Comparison of ENCODE assay signal across 22 cellular contexts in genomic region chr19:56547535-56547934, GRCh38. TPM values are rescaled to one million over a fixed set of nuclear protein-coding genes. Genes with fewer than 3 reads are reported as not detected.
DNase-seq lines count a peak whose midpoint lies in the region; ATAC-seq and TF ChIP-seq lines count a peak whose summit lies in the region.
"Had no signal": no experiment of that assay in that cellular context is flagged by ENCODE, and none has a peak within 500 bp of the region (broad histone marks: within the 10 kb centered on the region; RNA-seq: fewer than 3 reads in every experiment).

No MANE protein-coding gene starts in this region.

- H3K36me3 ChIP-seq in A673 (ENCODE audit: insufficient read depth, low read length, poor library complexity, severe bottlenecking): peaks cover 47% of the 10 kb centered on the region
- H3K36me3 ChIP-seq in GM23338 (ENCODE audit: insufficient read depth): peaks cover 7% of the 10 kb centered on the region
- peaks cover 0 to 41% (median 0%) of the 10 kb centered on the region in 3 donors for H3K36me3 ChIP-seq in Peyer's patch

- no peak overlapping the region for H2AFZ ChIP-seq in GM23338

- no peak overlapping the region for H3K4me3 ChIP-seq in A673 (ENCODE audit: low read depth, low read length, poor library complexity, severe bottlenecking)
- no peak overlapping the region for H3K4me3 ChIP-seq in GM23338
- no peak overlapping the region for H3K4me3 ChIP-seq in Peyer's patch
- H3K4me3 ChIP-seq: SJCRH30 had no signal

- intact Hi-C loops in A673 (cut with micrococcal nuclease; ENCODE audit: unreplicated experiment) (no loop called here), left colon (cut with DNase I, micrococcal nuclease) (no loop called here)

- no peak overlapping the region for H3K27ac ChIP-seq in A673 (ENCODE audit: low read depth, low read length, poor library complexity, severe bottlenecking)
- H3K27ac ChIP-seq in GM23338 (ENCODE audit: low read depth): no peak overlapping the region
- no peak overlapping the region for H3K27ac ChIP-seq in VCaP
- no peak overlapping the region for H3K27ac ChIP-seq in foreskin keratinocyte
- H3K27ac ChIP-seq in Peyer's patch: no peak overlapping the region
- H3K27ac ChIP-seq: KMS-11, neutrophil, SJCRH30, spleen had no signal

- H3K27me3 Mint-ChIP-seq in GM23338 (ENCODE audit: insufficient read depth, low read depth, poor library complexity): peaks cover 2% of the 10 kb centered on the region
- H3K27me3 Mint-ChIP-seq in activated CD4-positive, alpha-beta memory T cell treated with anti-CD3 and anti-CD28 coated beads, Interleukin-2, amount 10 ng/mL, durations not matched to agents 7 days and 5 days: no peaks in the 10 kb centered on the region
- H3K27me3 Mint-ChIP-seq: T-helper 17 cell had no signal

- peak; percentile 4 for DNase-seq in A673 (ENCODE audit: low spot score)
- DNase-seq in GM23338 (ENCODE audit: low spot score): peak; percentile 77
- no peak for DNase-seq in foreskin keratinocyte
- DNase-seq in left colon: no peak
- no peak for DNase-seq in activated CD4-positive, alpha-beta memory T cell treated with anti-CD3 and anti-CD28 coated beads, Interleukin-2, amount 10 ng/mL, durations not matched to agents 7 days and 5 days
- DNase-seq in Peyer's patch: no peak
- DNase-seq: activated CD4-positive, CD25-positive, alpha-beta regulatory T cell; cortex of kidney; DMS53; hypothalamus; NCI-H2171; NCI-H69; SJCRH30; spleen; stimulated activated CD4-positive, alpha-beta T cell treated with anti-CD3 and anti-CD28 coated beads, Interleukin-4, amount 100 ng/mL, for 4 hours; T-helper 17 cell had no signal

- H3K4me1 ChIP-seq in A673 (ENCODE audit: insufficient read depth, low read length, poor library complexity, severe bottlenecking): no peaks in the 10 kb centered on the region
- H3K4me1 ChIP-seq in GM23338 (ENCODE audit: insufficient read depth): no peaks in the 10 kb centered on the region
- H3K4me1 ChIP-seq in foreskin keratinocyte: no peaks in the 10 kb centered on the region
- no peaks in the 10 kb centered on the region for H3K4me1 ChIP-seq in Peyer's patch
- H3K4me1 ChIP-seq: SJCRH30, spleen had no signal

- H3K79me2 ChIP-seq in GM23338 (replicated peaks; ENCODE audit: insufficient read depth): no peaks in the 10 kb centered on the region

- H3K9me3 Mint-ChIP-seq in GM23338: peaks cover 70% of the 10 kb centered on the region
- peaks cover 48% of the 10 kb centered on the region for H3K9me3 Mint-ChIP-seq in activated CD4-positive, alpha-beta memory T cell treated with anti-CD3 and anti-CD28 coated beads, Interleukin-2, amount 10 ng/mL, durations not matched to agents 7 days and 5 days

- ATAC-seq in GM23338 (peak; percentile 67), foreskin keratinocyte (no peak), HG03469 (IDR thresholded peaks at IDR 0.05; ENCODE audit: unreplicated experiment) (no peak), left colon (no peak)
- ATAC-seq: activated naive CD4-positive, alpha-beta T cell treated with anti-CD3 and anti-CD28 coated beads, Interleukin-2, amount 50 U/mL, for 72 hours; T-helper 17 cell had no signal

- H4K20me1 ChIP-seq in GM23338 (replicated peaks; ENCODE audit: insufficient read depth): no peaks in the 10 kb centered on the region

- no peak overlapping the region for H3K4me3 Mint-ChIP-seq in GM23338
- H3K4me3 Mint-ChIP-seq in activated CD4-positive, alpha-beta memory T cell treated with anti-CD3 and anti-CD28 coated beads, Interleukin-2, amount 10 ng/mL, durations not matched to agents 7 days and 5 days: no peak overlapping the region
- H3K4me3 Mint-ChIP-seq: CD14-positive monocyte, T-helper 17 cell had no signal

- H3K9me2 ChIP-seq in GM23338 (ENCODE audit: insufficient read depth): no peaks in the 10 kb centered on the region

- H3K27me3 ChIP-seq in A673 (replicated peaks; ENCODE audit: insufficient read depth, low read depth, low read length, poor library complexity) (no peaks in the 10 kb centered on the region), GM23338 (ENCODE audit: insufficient read depth) (no peaks in the 10 kb centered on the region), foreskin keratinocyte (no peaks in the 10 kb centered on the region), Peyer's patch (no peaks in the 10 kb centered on the region)
- H3K27me3 ChIP-seq: neutrophil, SJCRH30, spleen had no signal

- no peak overlapping the region for H3K27ac Mint-ChIP-seq in GM23338
- no peak overlapping the region for H3K27ac Mint-ChIP-seq in activated CD4-positive, alpha-beta memory T cell treated with anti-CD3 and anti-CD28 coated beads, Interleukin-2, amount 10 ng/mL, durations not matched to agents 7 days and 5 days
- H3K27ac Mint-ChIP-seq: activated naive CD4-positive, alpha-beta T cell treated with anti-CD3 and anti-CD28 coated beads, Interleukin-2, amount 50 U/mL, for 72 hours; CD14-positive monocyte; T-helper 17 cell had no signal

- no peaks in the 10 kb centered on the region for H3F3A ChIP-seq in GM23338 (replicated peaks; ENCODE audit: low read depth)

- H3K9me3 ChIP-seq in A673 (ENCODE audit: low read depth, low read length, poor library complexity, severe bottlenecking): peaks cover 39% of the 10 kb centered on the region
- H3K9me3 ChIP-seq in Peyer's patch: peaks cover 0 to 80% (median 8%) of the 10 kb centered on the region in 4 donors

- no TSS peak for BruUV-seq in A673 (replicated peaks; lab: Mats Ljungman, UMichigan)

- no peaks in the 10 kb centered on the region for H3K4me1 Mint-ChIP-seq in GM23338
- H3K4me1 Mint-ChIP-seq in activated CD4-positive, alpha-beta memory T cell treated with anti-CD3 and anti-CD28 coated beads, Interleukin-2, amount 10 ng/mL, durations not matched to agents 7 days and 5 days: no peaks in the 10 kb centered on the region
- H3K4me1 Mint-ChIP-seq: CD14-positive monocyte, T-helper 17 cell had no signal

- CTCF ChIA-PET in A673 (lab: Charles Lee): no interaction called here
- CTCF ChIA-PET in activated CD4-positive, alpha-beta memory T cell treated with anti-CD3 and anti-CD28 coated beads, Interleukin-2, amount 10 ng/mL, durations not matched to agents 7 days and 5 days (lab: Charles Lee): no interaction called here

- no peak overlapping the region for H3K4me2 ChIP-seq in GM23338
- H3K4me2 ChIP-seq: KMS-11 had no signal

- TF ChIP-seq POLR2A in Peyer's patch (IDR thresholded peaks at IDR 0.05): no peak

- peaks cover 75% of the 10 kb centered on the region for H3K36me3 Mint-ChIP-seq in GM23338 (ENCODE audit: low read depth)
- peaks cover 47% of the 10 kb centered on the region for H3K36me3 Mint-ChIP-seq in activated CD4-positive, alpha-beta memory T cell treated with anti-CD3 and anti-CD28 coated beads, Interleukin-2, amount 10 ng/mL, durations not matched to agents 7 days and 5 days (ENCODE audit: low read depth)

- TF ChIP-seq CTCF in A673 (conservative IDR thresholded peaks at IDR 0.05; ENCODE audit: low read depth, low read length): peak; percentile 48; the same call in 1 of the 2 replicates
- peak; percentile 76 to 88 for TF ChIP-seq CTCF in GM23338 (conservative IDR thresholded peaks at IDR 0.05; ENCODE audit: low read depth in 2 of 2)
- TF ChIP-seq CTCF in VCaP (conservative IDR thresholded peaks at IDR 0.05): peak; percentile 76
- peak; percentile 20 for TF ChIP-seq CTCF in foreskin keratinocyte (conservative IDR thresholded peaks at IDR 0.05)
- TF ChIP-seq CTCF in Peyer's patch (IDR thresholded peaks at IDR 0.05): no peak

- POLR2A ChIA-PET in A673 (lab: Charles Lee; ENCODE audit: low non-redundant PET): no interaction called here
- POLR2A ChIA-PET in activated CD4-positive, alpha-beta memory T cell treated with anti-CD3 and anti-CD28 coated beads, Interleukin-2, amount 10 ng/mL, durations not matched to agents 7 days and 5 days (lab: Charles Lee): no interaction called here

TF ChIP-seq in GM23338, 12 proteins besides CTCF, POLR2A, EP300 and RAD21 (continues in another document):
- no peak for TF ChIP-seq EZH2phosphoT487 (IDR thresholded peaks at IDR 0.05; ENCODE audit: unreplicated experiment)
- no peak for TF ChIP-seq ZNF114 (CRISPR knock-in tag; IDR thresholded peaks at IDR 0.05)
- no peak for TF ChIP-seq CREB1 (CRISPR knock-in tag; IDR thresholded peaks at IDR 0.05; ENCODE audit: low read depth)
- no peak for TF ChIP-seq JUNB (IDR thresholded peaks at IDR 0.05; ENCODE audit: unreplicated experiment)

RNA-seq across cellular contexts. Expression of gene ZFP28, which starts 8.8 kb away (rescaled TPM):
- total RNA-seq in A673 (2021): 7.4 and 8.6 TPM in 2 replicates
- total RNA-seq in GM23338 (2014; rRNA removed; shearing (Covaris generic)): 5.0 and 7.9 TPM in 2 replicates
- 3.0 and 3.1 TPM in 2 replicates for polyA plus RNA-seq in GM23338 (2016; fragmentation: Nextera tagmentation; extraction: Ambion mirVana)
- 8.1 and 8.6 TPM in 2 replicates for total RNA-seq in foreskin keratinocyte
- 2.4 and 2.9 TPM in 2 replicates for polyA plus RNA-seq in foreskin keratinocyte
- total RNA-seq in left colon: 1 to 10 TPM in 1 of 2 donors, under 1 TPM in 1; 0.98 to 2.0 TPM
- 1 to 10 TPM; 3.1 to 3.8 TPM for total RNA-seq in activated CD4-positive, alpha-beta memory T cell treated with anti-CD3 and anti-CD28 coated beads, Interleukin-2, amount 10 ng/mL, durations not matched to agents 7 days and 5 days
- total RNA-seq in Peyer's patch: 10 to 100 TPM in 1 of 4 donors, 1 to 10 TPM in 3; 3.9 to 28.9 (median 8.1) TPM

RNA-seq across cellular contexts. Expression of gene ZNF470, which starts 19.7 kb away (rescaled TPM):
- total RNA-seq in A673 (2021): 5.0 and 5.1 TPM in 2 replicates
- total RNA-seq in GM23338 (2014; rRNA removed; shearing (Covaris generic)): 7.0 and 8.7 TPM in 2 replicates
- polyA plus RNA-seq in GM23338 (2016; fragmentation: Nextera tagmentation; extraction: Ambion mirVana): 4.7 and 5.6 TPM in 2 replicates
- total RNA-seq in foreskin keratinocyte: 2.9 and 3.1 TPM in 2 replicates
- polyA plus RNA-seq in foreskin keratinocyte: 1.8 and 2.0 TPM in 2 replicates
- total RNA-seq in left colon: 1 to 10 TPM; 1.3 to 2.5 TPM
- 1 to 10 TPM; 2.5 TPM for total RNA-seq in activated CD4-positive, alpha-beta memory T cell treated with anti-CD3 and anti-CD28 coated beads, Interleukin-2, amount 10 ng/mL, durations not matched to agents 7 days and 5 days
- total RNA-seq in Peyer's patch: 1 to 10 TPM in 3 of 4 donors, under 1 TPM in 1; 0.53 to 7.4 (median 3.0) TPM

RNA-seq across cellular contexts. Expression of gene ZNF471, which starts 39.9 kb away (rescaled TPM):
- total RNA-seq in A673 (2021) (1.6 and 2.9 TPM in 2 replicates), foreskin keratinocyte (1.0 and 1.4 TPM in 2 replicates), left colon (1 to 10 TPM; 2.6 to 4.4 TPM), Peyer's patch (1 to 10 TPM; 1.1 to 7.4 (median 2.1) TPM)
- total RNA-seq in GM23338 (2014; rRNA removed; shearing (Covaris generic)): 1.1 TPM in 2 replicates
- polyA plus RNA-seq in GM23338 (2016; fragmentation: Nextera tagmentation; extraction: Ambion mirVana) (0.63 and 1.1 TPM in 2 replicates), foreskin keratinocyte (0.27 TPM in 2 replicates)
- under 1 TPM; 0.13 to 0.28 TPM for total RNA-seq in activated CD4-positive, alpha-beta memory T cell treated with anti-CD3 and anti-CD28 coated beads, Interleukin-2, amount 10 ng/mL, durations not matched to agents 7 days and 5 days

RNA-seq across cellular contexts. Expression of gene ZNF71, which starts 47.6 kb away (rescaled TPM):
- total RNA-seq in A673 (2021): 12.6 and 13.7 TPM in 2 replicates
- total RNA-seq in GM23338 (2014; rRNA removed; shearing (Covaris generic)): 13.2 and 13.9 TPM in 2 replicates
- 4.7 and 5.9 TPM in 2 replicates for polyA plus RNA-seq in GM23338 (2016; fragmentation: Nextera tagmentation; extraction: Ambion mirVana)
- 6.9 and 7.5 TPM in 2 replicates for total RNA-seq in foreskin keratinocyte
- polyA plus RNA-seq in foreskin keratinocyte: 5.1 and 5.3 TPM in 2 replicates
- 1 to 10 TPM; 2.1 to 3.8 TPM for total RNA-seq in left colon
- 1 to 10 TPM; 4.8 to 4.9 TPM for total RNA-seq in activated CD4-positive, alpha-beta memory T cell treated with anti-CD3 and anti-CD28 coated beads, Interleukin-2, amount 10 ng/mL, durations not matched to agents 7 days and 5 days
- total RNA-seq in Peyer's patch: 1 to 10 TPM; 3.0 to 7.5 (median 6.8) TPM

Comparison
In these comparisons a context has a peak if more than half of its experiments do, and no peak if none do; other contexts are left out.
1. DNase-seq: peak in A673 (single experiment) and GM23338 (single experiment); none in foreskin keratinocyte (0 of 2), left colon (0 of 2), activated CD4-positive, alpha-beta memory T cell treated with anti-CD3 and anti-CD28 coated beads, Interleukin-2, amount 10 ng/mL, durations not matched to agents 7 days and 5 days (single experiment) and Peyer's patch (0 of 3).
2. CTCF ChIP-seq: peak in A673 (single experiment), GM23338 (2 of 2), VCaP (single experiment) and foreskin keratinocyte (single experiment); none in Peyer's patch (0 of 6).